1 cellular context compared by ENCODE assay signal in the genomic region with DNA sequence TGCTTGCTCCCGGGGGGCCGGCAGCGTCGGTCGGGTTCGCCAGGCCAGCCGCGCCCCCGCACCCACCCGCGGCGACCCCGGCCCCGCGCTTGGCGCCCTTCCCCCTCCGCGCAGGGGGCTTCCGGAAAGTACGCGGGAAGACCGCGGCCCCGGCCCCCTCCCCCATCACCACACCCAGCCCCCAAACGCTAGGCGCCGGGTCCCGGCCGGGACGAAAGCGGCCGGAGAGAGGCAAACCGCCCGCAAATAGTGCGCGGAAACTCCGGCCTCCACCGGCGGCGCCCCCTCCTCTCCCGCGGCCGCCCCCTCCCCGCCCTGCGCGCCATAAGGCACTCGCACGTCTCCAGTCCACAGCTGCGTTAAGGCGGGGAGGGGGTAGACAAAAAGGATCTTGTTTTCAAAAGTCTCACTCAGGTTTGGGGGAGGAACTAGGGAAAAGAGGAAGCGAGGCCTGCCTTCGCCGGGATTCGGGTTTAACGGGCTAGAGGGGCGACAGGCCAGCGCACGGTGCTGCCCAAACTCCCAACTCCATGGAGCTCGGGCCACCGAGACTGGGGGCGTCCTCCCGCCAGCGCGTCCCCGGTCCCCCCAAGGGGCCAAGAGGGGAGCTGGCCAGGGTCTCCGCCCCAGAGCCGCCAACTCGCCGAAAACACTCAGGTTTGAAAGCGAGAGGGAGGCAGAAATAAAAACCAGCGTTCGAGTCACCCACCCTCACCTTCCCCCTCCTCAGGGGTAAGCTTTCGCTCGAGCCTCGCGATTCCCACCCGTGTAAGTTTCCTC.
A peak's percentile ranks its signal among the peaks of the same experiment; 100 is the strongest.
TF ChIP-seq lines count a peak whose summit lies in the region.

No MANE protein-coding gene starts in this region.

TF ChIP-seq in K562, 482 proteins besides CTCF, POLR2A, EP300 and RAD21 (continued from another document and continues in another):
- TF ChIP-seq, protein P1, sequence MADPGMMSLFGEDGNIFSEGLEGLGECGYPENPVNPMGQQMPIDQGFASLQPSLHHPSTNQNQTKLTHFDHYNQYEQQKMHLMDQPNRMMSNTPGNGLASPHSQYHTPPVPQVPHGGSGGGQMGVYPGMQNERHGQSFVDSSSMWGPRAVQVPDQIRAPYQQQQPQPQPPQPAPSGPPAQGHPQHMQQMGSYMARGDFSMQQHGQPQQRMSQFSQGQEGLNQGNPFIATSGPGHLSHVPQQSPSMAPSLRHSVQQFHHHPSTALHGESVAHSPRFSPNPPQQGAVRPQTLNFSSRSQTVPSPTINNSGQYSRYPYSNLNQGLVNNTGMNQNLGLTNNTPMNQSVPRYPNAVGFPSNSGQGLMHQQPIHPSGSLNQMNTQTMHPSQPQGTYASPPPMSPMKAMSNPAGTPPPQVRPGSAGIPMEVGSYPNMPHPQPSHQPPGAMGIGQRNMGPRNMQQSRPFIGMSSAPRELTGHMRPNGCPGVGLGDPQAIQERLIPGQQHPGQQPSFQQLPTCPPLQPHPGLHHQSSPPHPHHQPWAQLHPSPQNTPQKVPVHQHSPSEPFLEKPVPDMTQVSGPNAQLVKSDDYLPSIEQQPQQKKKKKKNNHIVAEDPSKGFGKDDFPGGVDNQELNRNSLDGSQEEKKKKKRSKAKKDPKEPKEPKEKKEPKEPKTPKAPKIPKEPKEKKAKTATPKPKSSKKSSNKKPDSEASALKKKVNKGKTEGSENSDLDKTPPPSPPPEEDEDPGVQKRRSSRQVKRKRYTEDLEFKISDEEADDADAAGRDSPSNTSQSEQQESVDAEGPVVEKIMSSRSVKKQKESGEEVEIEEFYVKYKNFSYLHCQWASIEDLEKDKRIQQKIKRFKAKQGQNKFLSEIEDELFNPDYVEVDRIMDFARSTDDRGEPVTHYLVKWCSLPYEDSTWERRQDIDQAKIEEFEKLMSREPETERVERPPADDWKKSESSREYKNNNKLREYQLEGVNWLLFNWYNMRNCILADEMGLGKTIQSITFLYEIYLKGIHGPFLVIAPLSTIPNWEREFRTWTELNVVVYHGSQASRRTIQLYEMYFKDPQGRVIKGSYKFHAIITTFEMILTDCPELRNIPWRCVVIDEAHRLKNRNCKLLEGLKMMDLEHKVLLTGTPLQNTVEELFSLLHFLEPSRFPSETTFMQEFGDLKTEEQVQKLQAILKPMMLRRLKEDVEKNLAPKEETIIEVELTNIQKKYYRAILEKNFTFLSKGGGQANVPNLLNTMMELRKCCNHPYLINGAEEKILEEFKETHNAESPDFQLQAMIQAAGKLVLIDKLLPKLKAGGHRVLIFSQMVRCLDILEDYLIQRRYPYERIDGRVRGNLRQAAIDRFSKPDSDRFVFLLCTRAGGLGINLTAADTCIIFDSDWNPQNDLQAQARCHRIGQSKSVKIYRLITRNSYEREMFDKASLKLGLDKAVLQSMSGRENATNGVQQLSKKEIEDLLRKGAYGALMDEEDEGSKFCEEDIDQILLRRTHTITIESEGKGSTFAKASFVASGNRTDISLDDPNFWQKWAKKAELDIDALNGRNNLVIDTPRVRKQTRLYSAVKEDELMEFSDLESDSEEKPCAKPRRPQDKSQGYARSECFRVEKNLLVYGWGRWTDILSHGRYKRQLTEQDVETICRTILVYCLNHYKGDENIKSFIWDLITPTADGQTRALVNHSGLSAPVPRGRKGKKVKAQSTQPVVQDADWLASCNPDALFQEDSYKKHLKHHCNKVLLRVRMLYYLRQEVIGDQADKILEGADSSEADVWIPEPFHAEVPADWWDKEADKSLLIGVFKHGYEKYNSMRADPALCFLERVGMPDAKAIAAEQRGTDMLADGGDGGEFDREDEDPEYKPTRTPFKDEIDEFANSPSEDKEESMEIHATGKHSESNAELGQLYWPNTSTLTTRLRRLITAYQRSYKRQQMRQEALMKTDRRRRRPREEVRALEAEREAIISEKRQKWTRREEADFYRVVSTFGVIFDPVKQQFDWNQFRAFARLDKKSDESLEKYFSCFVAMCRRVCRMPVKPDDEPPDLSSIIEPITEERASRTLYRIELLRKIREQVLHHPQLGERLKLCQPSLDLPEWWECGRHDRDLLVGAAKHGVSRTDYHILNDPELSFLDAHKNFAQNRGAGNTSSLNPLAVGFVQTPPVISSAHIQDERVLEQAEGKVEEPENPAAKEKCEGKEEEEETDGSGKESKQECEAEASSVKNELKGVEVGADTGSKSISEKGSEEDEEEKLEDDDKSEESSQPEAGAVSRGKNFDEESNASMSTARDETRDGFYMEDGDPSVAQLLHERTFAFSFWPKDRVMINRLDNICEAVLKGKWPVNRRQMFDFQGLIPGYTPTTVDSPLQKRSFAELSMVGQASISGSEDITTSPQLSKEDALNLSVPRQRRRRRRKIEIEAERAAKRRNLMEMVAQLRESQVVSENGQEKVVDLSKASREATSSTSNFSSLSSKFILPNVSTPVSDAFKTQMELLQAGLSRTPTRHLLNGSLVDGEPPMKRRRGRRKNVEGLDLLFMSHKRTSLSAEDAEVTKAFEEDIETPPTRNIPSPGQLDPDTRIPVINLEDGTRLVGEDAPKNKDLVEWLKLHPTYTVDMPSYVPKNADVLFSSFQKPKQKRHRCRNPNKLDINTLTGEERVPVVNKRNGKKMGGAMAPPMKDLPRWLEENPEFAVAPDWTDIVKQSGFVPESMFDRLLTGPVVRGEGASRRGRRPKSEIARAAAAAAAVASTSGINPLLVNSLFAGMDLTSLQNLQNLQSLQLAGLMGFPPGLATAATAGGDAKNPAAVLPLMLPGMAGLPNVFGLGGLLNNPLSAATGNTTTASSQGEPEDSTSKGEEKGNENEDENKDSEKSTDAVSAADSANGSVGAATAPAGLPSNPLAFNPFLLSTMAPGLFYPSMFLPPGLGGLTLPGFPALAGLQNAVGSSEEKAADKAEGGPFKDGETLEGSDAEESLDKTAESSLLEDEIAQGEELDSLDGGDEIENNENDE (IDR thresholded peaks at IDR 0.05; ENCODE audit: low read depth, low read length) = no peak
- TF ChIP-seq ZBTB7A (IDR thresholded peaks at IDR 0.05; ENCODE audit: borderline replicate concordance, control insufficient read depth, low read depth, low read length) (peak; percentile 95), U2AF1 (optimal IDR thresholded peaks at IDR 0.05; ENCODE audit: low read depth, low read length) (no peak), GTF2A2 (tag; IDR thresholded peaks at IDR 0.05) (no peak), SP1 (CRISPR knock-in tag; IDR thresholded peaks at IDR 0.05) (no peak), NR2C2 (CRISPR knock-in tag; IDR thresholded peaks at IDR 0.05) (no peak), NR2C2 (tag; IDR thresholded peaks at IDR 0.05) (no peak), ZNF175 (CRISPR knock-in tag; IDR thresholded peaks at IDR 0.05; ENCODE audit: low read depth) (no peak), HLTF (IDR thresholded peaks at IDR 0.05) (no peak), MTA2 (IDR thresholded peaks at IDR 0.05; ENCODE audit: low read depth) (no peak), SMAD3 (CRISPR knock-in tag; conservative IDR thresholded peaks at IDR 0.05) (no peak), HDAC6 (IDR thresholded peaks at IDR 0.05; ENCODE audit: low read depth, low read length) (no peak), SAFB2 (IDR thresholded peaks at IDR 0.05; ENCODE audit: borderline replicate concordance, low read depth, low read length, severe bottlenecking) (no peak), GTF2F1 (IDR thresholded peaks at IDR 0.05; ENCODE audit: low read depth, low read length) (no peak), MTF1 (CRISPR knock-in tag; IDR thresholded peaks at IDR 0.05; ENCODE audit: borderline replicate concordance) (no peak), CHCHD3 (CRISPR knock-in tag; IDR thresholded peaks at IDR 0.05) (no peak), FOXA3 (CRISPR knock-in tag; conservative IDR thresholded peaks at IDR 0.05 in 1 of 2, IDR thresholded peaks at IDR 0.05 in 1 of 2) (peak in 1 of 2 experiments; percentile 46; a peak in 1 of 4 replicates), PURB (CRISPR knock-in tag; IDR thresholded peaks at IDR 0.05; ENCODE audit: low read depth) (no peak), SREBF2 (CRISPR knock-in tag; IDR thresholded peaks at IDR 0.05) (no peak), HNRNPL (IDR thresholded peaks at IDR 0.05; ENCODE audit: low read depth, low read length) (no peak; the same call in 1 of the 2 replicates), DPF2 (IDR thresholded peaks at IDR 0.05) (no peak), ZNF551 (CRISPR knock-in tag; IDR thresholded peaks at IDR 0.05) (no peak), CREBBP (IDR thresholded peaks at IDR 0.05; ENCODE audit: low read depth, low read length) (no peak)
- TF ChIP-seq, protein P2, sequence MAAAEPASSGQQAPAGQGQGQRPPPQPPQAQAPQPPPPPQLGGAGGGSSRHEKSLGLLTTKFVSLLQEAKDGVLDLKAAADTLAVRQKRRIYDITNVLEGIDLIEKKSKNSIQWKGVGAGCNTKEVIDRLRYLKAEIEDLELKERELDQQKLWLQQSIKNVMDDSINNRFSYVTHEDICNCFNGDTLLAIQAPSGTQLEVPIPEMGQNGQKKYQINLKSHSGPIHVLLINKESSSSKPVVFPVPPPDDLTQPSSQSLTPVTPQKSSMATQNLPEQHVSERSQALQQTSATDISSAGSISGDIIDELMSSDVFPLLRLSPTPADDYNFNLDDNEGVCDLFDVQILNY (CRISPR knock-in tag; IDR thresholded peaks at IDR 0.05) = no peak
- TF ChIP-seq, protein P3, sequence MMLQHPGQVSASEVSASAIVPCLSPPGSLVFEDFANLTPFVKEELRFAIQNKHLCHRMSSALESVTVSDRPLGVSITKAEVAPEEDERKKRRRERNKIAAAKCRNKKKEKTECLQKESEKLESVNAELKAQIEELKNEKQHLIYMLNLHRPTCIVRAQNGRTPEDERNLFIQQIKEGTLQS (IDR thresholded peaks at IDR 0.05) = no peak
- TF ChIP-seq, protein P3 (CRISPR knock-in tag; conservative IDR thresholded peaks at IDR 0.05) = 0 out of 2 replicates have a peak, but pooled peaks have one; percentile 40
- TF ChIP-seq, protein P4, sequence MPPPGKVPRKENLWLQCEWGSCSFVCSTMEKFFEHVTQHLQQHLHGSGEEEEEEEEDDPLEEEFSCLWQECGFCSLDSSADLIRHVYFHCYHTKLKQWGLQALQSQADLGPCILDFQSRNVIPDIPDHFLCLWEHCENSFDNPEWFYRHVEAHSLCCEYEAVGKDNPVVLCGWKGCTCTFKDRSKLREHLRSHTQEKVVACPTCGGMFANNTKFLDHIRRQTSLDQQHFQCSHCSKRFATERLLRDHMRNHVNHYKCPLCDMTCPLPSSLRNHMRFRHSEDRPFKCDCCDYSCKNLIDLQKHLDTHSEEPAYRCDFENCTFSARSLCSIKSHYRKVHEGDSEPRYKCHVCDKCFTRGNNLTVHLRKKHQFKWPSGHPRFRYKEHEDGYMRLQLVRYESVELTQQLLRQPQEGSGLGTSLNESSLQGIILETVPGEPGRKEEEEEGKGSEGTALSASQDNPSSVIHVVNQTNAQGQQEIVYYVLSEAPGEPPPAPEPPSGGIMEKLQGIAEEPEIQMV (tag; conservative IDR thresholded peaks at IDR 0.05; ENCODE audit: low read depth) = no peak
- TF ChIP-seq, protein P5, sequence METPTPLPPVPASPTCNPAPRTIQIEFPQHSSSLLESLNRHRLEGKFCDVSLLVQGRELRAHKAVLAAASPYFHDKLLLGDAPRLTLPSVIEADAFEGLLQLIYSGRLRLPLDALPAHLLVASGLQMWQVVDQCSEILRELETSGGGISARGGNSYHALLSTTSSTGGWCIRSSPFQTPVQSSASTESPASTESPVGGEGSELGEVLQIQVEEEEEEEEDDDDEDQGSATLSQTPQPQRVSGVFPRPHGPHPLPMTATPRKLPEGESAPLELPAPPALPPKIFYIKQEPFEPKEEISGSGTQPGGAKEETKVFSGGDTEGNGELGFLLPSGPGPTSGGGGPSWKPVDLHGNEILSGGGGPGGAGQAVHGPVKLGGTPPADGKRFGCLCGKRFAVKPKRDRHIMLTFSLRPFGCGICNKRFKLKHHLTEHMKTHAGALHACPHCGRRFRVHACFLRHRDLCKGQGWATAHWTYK (CRISPR knock-in tag; IDR thresholded peaks at IDR 0.05) = no peak
- TF ChIP-seq, protein P6, sequence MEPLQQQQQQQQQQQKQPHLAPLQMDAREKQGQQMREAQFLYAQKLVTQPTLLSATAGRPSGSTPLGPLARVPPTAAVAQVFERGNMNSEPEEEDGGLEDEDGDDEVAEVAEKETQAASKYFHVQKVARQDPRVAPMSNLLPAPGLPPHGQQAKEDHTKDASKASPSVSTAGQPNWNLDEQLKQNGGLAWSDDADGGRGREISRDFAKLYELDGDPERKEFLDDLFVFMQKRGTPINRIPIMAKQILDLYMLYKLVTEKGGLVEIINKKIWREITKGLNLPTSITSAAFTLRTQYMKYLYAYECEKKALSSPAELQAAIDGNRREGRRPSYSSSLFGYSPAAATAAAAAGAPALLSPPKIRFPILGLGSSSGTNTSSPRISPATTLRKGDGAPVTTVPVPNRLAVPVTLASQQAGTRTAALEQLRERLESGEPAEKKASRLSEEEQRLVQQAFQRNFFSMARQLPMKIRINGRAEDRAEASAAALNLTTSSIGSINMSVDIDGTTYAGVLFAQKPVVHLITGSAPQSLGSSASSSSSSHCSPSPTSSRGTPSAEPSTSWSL (CRISPR knock-in tag; IDR thresholded peaks at IDR 0.05; ENCODE audit: borderline replicate concordance) = no peak
- TF ChIP-seq, protein P7, sequence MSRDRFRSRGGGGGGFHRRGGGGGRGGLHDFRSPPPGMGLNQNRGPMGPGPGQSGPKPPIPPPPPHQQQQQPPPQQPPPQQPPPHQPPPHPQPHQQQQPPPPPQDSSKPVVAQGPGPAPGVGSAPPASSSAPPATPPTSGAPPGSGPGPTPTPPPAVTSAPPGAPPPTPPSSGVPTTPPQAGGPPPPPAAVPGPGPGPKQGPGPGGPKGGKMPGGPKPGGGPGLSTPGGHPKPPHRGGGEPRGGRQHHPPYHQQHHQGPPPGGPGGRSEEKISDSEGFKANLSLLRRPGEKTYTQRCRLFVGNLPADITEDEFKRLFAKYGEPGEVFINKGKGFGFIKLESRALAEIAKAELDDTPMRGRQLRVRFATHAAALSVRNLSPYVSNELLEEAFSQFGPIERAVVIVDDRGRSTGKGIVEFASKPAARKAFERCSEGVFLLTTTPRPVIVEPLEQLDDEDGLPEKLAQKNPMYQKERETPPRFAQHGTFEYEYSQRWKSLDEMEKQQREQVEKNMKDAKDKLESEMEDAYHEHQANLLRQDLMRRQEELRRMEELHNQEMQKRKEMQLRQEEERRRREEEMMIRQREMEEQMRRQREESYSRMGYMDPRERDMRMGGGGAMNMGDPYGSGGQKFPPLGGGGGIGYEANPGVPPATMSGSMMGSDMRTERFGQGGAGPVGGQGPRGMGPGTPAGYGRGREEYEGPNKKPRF (IDR thresholded peaks at IDR 0.05; ENCODE audit: low read depth, low read length) = no peak
